Comparison of ENCODE assay signal across 1 cellular context in genomic region chr18:44497294-44497693, GRCh38.
TF ChIP-seq lines count a peak whose summit lies in the region.

No MANE protein-coding gene starts in this region.

TF ChIP-seq in WTC11, 78 proteins besides CTCF, POLR2A, EP300 and RAD21 (continued from another document):
- TF ChIP-seq IRF1 (CRISPR knock-in tag; IDR thresholded peaks at IDR 0.05), result no peak
- TF ChIP-seq ZBTB21 (CRISPR knock-in tag; IDR thresholded peaks at IDR 0.05; ENCODE audit: borderline replicate concordance), result no peak
- no peak for TF ChIP-seq MLX (CRISPR knock-in tag; IDR thresholded peaks at IDR 0.05)
- TF ChIP-seq USF1 (CRISPR knock-in tag; IDR thresholded peaks at IDR 0.05), result no peak
- TF ChIP-seq MYBL2 (CRISPR knock-in tag; IDR thresholded peaks at IDR 0.05), result no peak
- TF ChIP-seq NFATC4 (CRISPR knock-in tag; IDR thresholded peaks at IDR 0.05), result no peak
- TF ChIP-seq ATF1 (CRISPR knock-in tag; IDR thresholded peaks at IDR 0.05), result no peak
TF ChIP-seq in WTC11: peak in this region for 0.
